Comparison of ENCODE assay signal across 9 cellular contexts in genomic region chr1:26922201-26922729, GRCh38. TPM values are rescaled to one million over a fixed set of nuclear protein-coding genes. Genes with fewer than 3 reads are reported as not detected.
DNase-seq lines count a peak whose midpoint lies in the region; ATAC-seq, FAIRE-seq and TF ChIP-seq lines count a peak whose summit lies in the region.
"Had no signal": no experiment of that assay in that cellular context is flagged by ENCODE, and none has a peak within 500 bp of the region (broad histone marks: within the 10 kb centered on the region; RNA-seq: fewer than 3 reads in every experiment).

No MANE protein-coding gene starts in this region.

- BruUV-seq in K562 (replicated peaks; lab: Mats Ljungman, UMichigan) = TSS peak; percentile 65

- H3K27me3 ChIP-seq in K562 (ENCODE audit: control insufficient read depth in 2 of 2, insufficient read depth in 2 of 2, low read length in 2 of 2) = no peaks in the 10 kb centered on the region; a peak in 1 of 5 replicates
- H3K27me3 ChIP-seq in lung (ENCODE audit: control insufficient read depth, insufficient read depth) = no peaks in the 10 kb centered on the region

- peak overlapping the region; percentile 94 for H3K27ac ChIP-seq in C4-2B
- H3K27ac ChIP-seq in K562 (ENCODE audit: extremely low read depth, low read depth, low read length) = peak overlapping the region; percentile 92
- H3K27ac ChIP-seq in lung (ENCODE audit: low read depth in 1 of 2, low read length in 1 of 2) = peak overlapping the region in 1 of 2 donors; percentile 93
- H3K27ac ChIP-seq in urinary bladder (ENCODE audit: low read depth) = no peak overlapping the region

- TF ChIP-seq EP300 in K562 (IDR thresholded peaks at IDR 0.05; ENCODE audit: low read length) = no peak

- H3K9ac ChIP-seq in K562 (ENCODE audit: insufficient read depth in 1 of 2, low read depth in 2 of 2, low read length in 2 of 2) = peak overlapping the region; percentile 92 to 99

- H3K79me2 ChIP-seq in K562 (ENCODE audit: control insufficient read depth, insufficient read depth, low read length) = peaks cover 52% of the 10 kb centered on the region

- POLR2A ChIA-PET in K562 (lab: Yijun Ruan, JAX) = interaction anchor here (1.6 to 2.0 kb wide), 2 partner anchors 9 to 23 kb away, joined by 5 to 11 read pairs; partner anchors contain the start of gene GPATCH3

- peaks cover 12% of the 10 kb centered on the region for H4K20me1 ChIP-seq in K562 (replicated peaks; ENCODE audit: control insufficient read depth, insufficient read depth, low read length)

- peak overlapping the region; percentile 87 for H2AFZ ChIP-seq in K562 (ENCODE audit: low read depth, low read length)

- 2% methylated on average over 17 of the region's 17 CpGs for WGBS in K562 (ENCODE audit: insufficient coverage, low coverage, missing lambda C conversion rate)
- 9 to 20% methylated on average over 17 of the region's 17 CpGs for WGBS in lung, 2 donors
- WGBS in urinary bladder = 10% methylated on average over 17 of the region's 17 CpGs

- H3K4me3 ChIP-seq in K562 (peak overlapping the region; percentile 79), lung (peak overlapping the region; percentile 90), urinary bladder (ENCODE audit: low read depth, low read length) (peak overlapping the region; percentile 76)

- peak overlapping the region; percentile 97 for H3K4me2 ChIP-seq in K562 (ENCODE audit: insufficient read depth, low read length)

- CTCF ChIA-PET in K562 (lab: Yijun Ruan, JAX; ENCODE audit: low intra/inter-chr PET ratio) = interaction anchor here (0.6 kb wide), 1 partner anchor 95 kb away, joined by 4 read pairs; no protein-coding TSS in a partner anchor

- TF ChIP-seq POLR2A in K562 (conservative IDR thresholded peaks at IDR 0.05) = no peak

- TF ChIP-seq RAD21 in K562 (CRISPR knock-in tag; conservative IDR thresholded peaks at IDR 0.05 in 1 of 2, IDR thresholded peaks at IDR 0.05 in 1 of 2) = no peak

- no peak for TF ChIP-seq CTCF in C4-2B (conservative IDR thresholded peaks at IDR 0.05)
- TF ChIP-seq CTCF in K562 (IDR thresholded peaks at IDR 0.05 in 2 of 3, conservative IDR thresholded peaks at IDR 0.05 in 1 of 3; ENCODE audit: insufficient read depth in 2 of 3, low read depth in 1 of 3, low read length in 3 of 3) = no peak
- no peak for TF ChIP-seq CTCF in lung (IDR thresholded peaks at IDR 0.05; ENCODE audit: control extremely low read depth, extremely low read depth)

- H3K36me3 ChIP-seq in K562 (ENCODE audit: control insufficient read depth, insufficient read depth, low read length) (peaks cover 45% of the 10 kb centered on the region), lung (ENCODE audit: control insufficient read depth in 2 of 2, insufficient read depth in 2 of 2, low read length in 2 of 2) (peaks cover 14 to 17% of the 10 kb centered on the region in 2 donors), urinary bladder (ENCODE audit: insufficient read depth) (peaks cover 2% of the 10 kb centered on the region)

- H3K4me1 ChIP-seq in K562 (replicated peaks in 1 of 2; ENCODE audit: control insufficient read depth in 2 of 2, insufficient read depth in 2 of 2, low read length in 2 of 2) (peaks cover 18% of the 10 kb centered on the region in 2 experiments; a peak in 4 of 5 replicates), lung (ENCODE audit: control insufficient read depth in 2 of 2, insufficient read depth in 2 of 2, low read length in 2 of 2) (peaks cover 3 to 8% of the 10 kb centered on the region in 2 donors), urinary bladder (ENCODE audit: insufficient read depth) (peaks cover 1% of the 10 kb centered on the region)

- peak; percentile 36 for ATAC-seq in K562
- no peak for ATAC-seq in lung (ENCODE audit: insufficient read depth, low FRiP score)
- no peak for ATAC-seq in HG02763 (IDR thresholded peaks at IDR 0.05; ENCODE audit: unreplicated experiment)

- no peaks in the 10 kb centered on the region for H3K9me1 ChIP-seq in K562 (ENCODE audit: control insufficient read depth, insufficient read depth, low read length)

- in situ Hi-C loops in K562 (cut with MboI) = no loop called here

- intact Hi-C loops in K562 (cut with micrococcal nuclease) = no loop called here

- peak; percentile 48 for DNase-seq in HT-29 (ENCODE audit: low spot score)
- peak in 2 of 4 experiments; percentile 51 to 62 for DNase-seq in K562 (ENCODE audit: extremely low read depth in 1 of 4, low spot score in 3 of 4)
- DNase-seq in lung (ENCODE audit: low spot score) = no peak
- DNase-seq in SHP77 (lab: John Stamatoyannopoulos, UW) = no peak
- DNase-seq in DMS153 treated with DMSO at 0.1 percent for 48 hours (lab: John Stamatoyannopoulos, UW; ENCODE audit: unreplicated experiment) = no peak

- FAIRE-seq in K562 (lab: Jason Lieb, UNC) = peak; percentile 19

- H3K9me3 ChIP-seq in K562 (replicated peaks; ENCODE audit: control insufficient read depth, insufficient read depth, low read depth, low read length) (no peaks in the 10 kb centered on the region), lung (ENCODE audit: control insufficient read depth in 2 of 2, insufficient read depth in 1 of 2, low read length in 1 of 2) (no peaks in the 10 kb centered on the region)

RNA-seq across cellular contexts. Expression of gene NUDC, which starts 0.7 kb away (rescaled TPM):
- 124 TPM in 2 replicates for total RNA-seq in HT-29 (2014; rRNA removed; shearing (Covaris generic))
- 70.9 and 112 TPM in 2 replicates for total RNA-seq in K562 (2011; cell fraction: chromatin; rRNA removed; ENCODE audit: low replicate concordance)
- total RNA-seq in K562 (2011; cell fraction: nucleolus; rRNA removed) = 73.0 and 85.1 TPM in 2 replicates
- 71.2 and 76.6 TPM in 2 replicates for total RNA-seq in K562 (2011; cell fraction: nucleoplasm; rRNA removed)
- total RNA-seq in K562 (2014; rRNA removed) (234 and 265 TPM in 2 replicates), K562 (2014; rRNA removed; fragmentation: Illumina TruSeq; extraction: Trizol) (83.1 and 86.9 TPM in 2 replicates), K562 (2015; rRNA removed; fragmentation: Illumina TruSeq; extraction: Trizol) (156 and 157 TPM in 2 replicates), K562 (2021) (160 and 170 TPM in 2 replicates), lung (10 to 100 TPM; 39.3 to 68.7 TPM), urinary bladder (9.7 TPM)
- polyA plus RNA-seq in K562 (2011; rRNA removed) (42.5 and 59.7 TPM in 2 replicates), K562 (2014; fragmentation: Illumina TruSeq; extraction: Trizol) (202 and 219 TPM in 2 replicates), K562 (2014; fragmentation: Nextera tagmentation; extraction: Ambion mirVana) (10 to 100 TPM in 1 of 2 experiments, 1 to 10 TPM in 1; 9.8 to 18.1 TPM), K562 (2014; rRNA removed) (126 and 149 TPM in 2 replicates), lung (10 to 100 TPM; 60.1 to 77.8 TPM), urinary bladder (71.0 TPM)
- polyA plus RNA-seq in K562 (2011; cell fraction: cytosol; rRNA removed) = 49.6 and 54.7 TPM in 2 replicates
- polyA plus RNA-seq in K562 (2011; cell fraction: nucleus; rRNA removed) = 56.8 and 59.7 TPM in 2 replicates
- polyA plus RNA-seq in K562 (2012) = 171 and 247 TPM in 2 replicates
- 42.3 and 52.0 TPM in 2 replicates for polyA minus RNA-seq in K562 (2011; rRNA and poly(A)+ RNA removed)
- polyA minus RNA-seq in K562 (2011; cell fraction: cytosol; rRNA and poly(A)+ RNA removed) = 79.7 and 80.2 TPM in 2 replicates
- polyA minus RNA-seq in K562 (2011; cell fraction: nucleus; rRNA and poly(A)+ RNA removed) = 19.4 and 28.9 TPM in 2 replicates

RNA-seq across cellular contexts. Expression of gene NR0B2, which starts 8.5 kb away (rescaled TPM):
- 17.6 and 18.4 TPM in 2 replicates for total RNA-seq in HT-29 (2014; rRNA removed; shearing (Covaris generic))
- not detected in 2 replicates for total RNA-seq in K562 (2011; cell fraction: chromatin; rRNA removed; ENCODE audit: low replicate concordance)
- not detected in 2 replicates for total RNA-seq in K562 (2011; cell fraction: nucleolus; rRNA removed)
- total RNA-seq in K562 (2011; cell fraction: nucleoplasm; rRNA removed) = not detected in 2 replicates
- total RNA-seq in K562 (2014; rRNA removed) (not detected in 2 replicates), K562 (2014; rRNA removed; fragmentation: Illumina TruSeq; extraction: Trizol) (not detected in 2 replicates), K562 (2015; rRNA removed; fragmentation: Illumina TruSeq; extraction: Trizol) (not detected in 2 replicates), K562 (2021) (not detected in 2 replicates), lung (1 to 10 TPM; 2.1 to 2.3 TPM), urinary bladder (not detected)
- polyA plus RNA-seq in K562 (2011; rRNA removed) (not detected in 2 replicates), K562 (2014; fragmentation: Illumina TruSeq; extraction: Trizol) (not detected in 2 replicates), K562 (2014; fragmentation: Nextera tagmentation; extraction: Ambion mirVana) (not detected), K562 (2014; rRNA removed) (not detected in 2 replicates), lung (1 to 10 TPM; 1.6 to 6.0 TPM), urinary bladder (not detected)
- polyA plus RNA-seq in K562 (2011; cell fraction: cytosol; rRNA removed) = 0.06 TPM in 1 of 2 replicates, not detected in the other
- polyA plus RNA-seq in K562 (2011; cell fraction: nucleus; rRNA removed) = not detected in 2 replicates
- polyA plus RNA-seq in K562 (2012) = 0.08 TPM in 1 of 2 replicates, not detected in the other
- polyA minus RNA-seq in K562 (2011; rRNA and poly(A)+ RNA removed) = not detected in 2 replicates
- polyA minus RNA-seq in K562 (2011; cell fraction: cytosol; rRNA and poly(A)+ RNA removed) = not detected in 2 replicates
- polyA minus RNA-seq in K562 (2011; cell fraction: nucleus; rRNA and poly(A)+ RNA removed) = not detected in 2 replicates
- total RNA-seq: HT1080 had no signal

RNA-seq across cellular contexts. Expression of gene GPATCH3, which starts 22.0 kb away (rescaled TPM):
- total RNA-seq in HT-29 (2014; rRNA removed; shearing (Covaris generic)) = 17.4 and 27.5 TPM in 2 replicates
- total RNA-seq in K562 (2011; cell fraction: chromatin; rRNA removed; ENCODE audit: low replicate concordance) = 15.2 and 22.9 TPM in 2 replicates
- 20.1 and 20.7 TPM in 2 replicates for total RNA-seq in K562 (2011; cell fraction: nucleolus; rRNA removed)
- 11.5 and 12.9 TPM in 2 replicates for total RNA-seq in K562 (2011; cell fraction: nucleoplasm; rRNA removed)
- total RNA-seq in K562 (2014; rRNA removed) (16.4 and 21.0 TPM in 2 replicates), K562 (2014; rRNA removed; fragmentation: Illumina TruSeq; extraction: Trizol) (8.6 and 9.9 TPM in 2 replicates), K562 (2015; rRNA removed; fragmentation: Illumina TruSeq; extraction: Trizol) (15.3 and 16.2 TPM in 2 replicates), K562 (2021) (22.5 and 23.0 TPM in 2 replicates), lung (10 to 100 TPM; 10.4 to 16.7 TPM), urinary bladder (6.4 TPM)
- polyA plus RNA-seq in K562 (2011; rRNA removed) (5.4 and 7.2 TPM in 2 replicates), K562 (2014; fragmentation: Illumina TruSeq; extraction: Trizol) (14.4 and 17.5 TPM in 2 replicates), K562 (2014; fragmentation: Nextera tagmentation; extraction: Ambion mirVana) (1 to 10 TPM; 1.6 to 4.9 TPM), K562 (2014; rRNA removed) (13.3 and 16.1 TPM in 2 replicates), lung (10 to 100 TPM; 11.5 to 17.5 TPM), urinary bladder (11.2 TPM)
- 7.0 and 9.7 TPM in 2 replicates for polyA plus RNA-seq in K562 (2011; cell fraction: cytosol; rRNA removed)
- polyA plus RNA-seq in K562 (2011; cell fraction: nucleus; rRNA removed) = 10.6 and 15.3 TPM in 2 replicates
- polyA plus RNA-seq in K562 (2012) = 13.1 and 16.8 TPM in 2 replicates
- 6.1 and 6.7 TPM in 2 replicates for polyA minus RNA-seq in K562 (2011; rRNA and poly(A)+ RNA removed)
- 3.6 and 6.0 TPM in 2 replicates for polyA minus RNA-seq in K562 (2011; cell fraction: cytosol; rRNA and poly(A)+ RNA removed)
- 8.1 and 10.2 TPM in 2 replicates for polyA minus RNA-seq in K562 (2011; cell fraction: nucleus; rRNA and poly(A)+ RNA removed)

RNA-seq across cellular contexts. Expression of gene GPN2, which starts 32.2 kb away (rescaled TPM):
- total RNA-seq in HT-29 (2014; rRNA removed; shearing (Covaris generic)) = 25.2 and 37.2 TPM in 2 replicates
- 37.7 and 65.6 TPM in 2 replicates for total RNA-seq in K562 (2011; cell fraction: chromatin; rRNA removed; ENCODE audit: low replicate concordance)
- total RNA-seq in K562 (2011; cell fraction: nucleolus; rRNA removed) = 41.7 and 49.9 TPM in 2 replicates
- 42.3 and 47.5 TPM in 2 replicates for total RNA-seq in K562 (2011; cell fraction: nucleoplasm; rRNA removed)
- 16.3 and 26.7 TPM in 2 replicates for total RNA-seq in K562 (2014; rRNA removed)
- total RNA-seq in K562 (2014; rRNA removed; fragmentation: Illumina TruSeq; extraction: Trizol) = 19.3 and 20.4 TPM in 2 replicates
- total RNA-seq in K562 (2015; rRNA removed; fragmentation: Illumina TruSeq; extraction: Trizol) = 27.0 and 28.0 TPM in 2 replicates
- 58.8 and 59.0 TPM in 2 replicates for total RNA-seq in K562 (2021)
- polyA plus RNA-seq in K562 (2011; rRNA removed) = 45.1 and 64.7 TPM in 2 replicates
- 37.8 and 64.5 TPM in 2 replicates for polyA plus RNA-seq in K562 (2011; cell fraction: cytosol; rRNA removed)
- polyA plus RNA-seq in K562 (2011; cell fraction: nucleus; rRNA removed) = 49.3 and 52.7 TPM in 2 replicates
- 32.5 and 46.9 TPM in 2 replicates for polyA plus RNA-seq in K562 (2012)
- 23.2 and 34.0 TPM in 2 replicates for polyA plus RNA-seq in K562 (2014; fragmentation: Illumina TruSeq; extraction: Trizol)
- polyA plus RNA-seq in K562 (2014; fragmentation: Nextera tagmentation; extraction: Ambion mirVana) = 10 to 100 TPM in 1 of 2 experiments, 1 to 10 TPM in 1; 9.9 to 11.4 TPM
- polyA plus RNA-seq in K562 (2014; rRNA removed) = 17.4 and 31.8 TPM in 2 replicates
- polyA minus RNA-seq in K562 (2011; rRNA and poly(A)+ RNA removed) = 40.1 and 57.8 TPM in 2 replicates
- 52.9 and 56.0 TPM in 2 replicates for polyA minus RNA-seq in K562 (2011; cell fraction: cytosol; rRNA and poly(A)+ RNA removed)
- 15.4 and 16.0 TPM in 2 replicates for polyA minus RNA-seq in K562 (2011; cell fraction: nucleus; rRNA and poly(A)+ RNA removed)
- 10 to 100 TPM; 13.7 to 25.6 TPM for total RNA-seq in lung
- polyA plus RNA-seq in lung = 10 to 100 TPM; 15.3 to 17.6 TPM
- total RNA-seq in urinary bladder = 11.4 TPM
- polyA plus RNA-seq in urinary bladder = 16.6 TPM

RNA-seq across cellular contexts. Expression of gene KDF1, which starts 38.0 kb away (rescaled TPM):
- total RNA-seq in HT-29 (2014; rRNA removed; shearing (Covaris generic)) = 47.1 and 48.7 TPM in 2 replicates
- 1.2 and 3.2 TPM in 2 replicates for total RNA-seq in K562 (2011; cell fraction: chromatin; rRNA removed; ENCODE audit: low replicate concordance)
- 2.0 and 2.1 TPM in 2 replicates for total RNA-seq in K562 (2011; cell fraction: nucleolus; rRNA removed)
- total RNA-seq in K562 (2011; cell fraction: nucleoplasm; rRNA removed) = 1.5 and 1.8 TPM in 2 replicates
- 0.73 and 2.6 TPM in 2 replicates for total RNA-seq in K562 (2014; rRNA removed)
- 0.62 and 0.73 TPM in 2 replicates for total RNA-seq in K562 (2014; rRNA removed; fragmentation: Illumina TruSeq; extraction: Trizol)
- total RNA-seq in K562 (2015; rRNA removed; fragmentation: Illumina TruSeq; extraction: Trizol) = 0.53 and 0.83 TPM in 2 replicates
- total RNA-seq in K562 (2021) = 1.9 and 2.4 TPM in 2 replicates
- polyA plus RNA-seq in K562 (2011; rRNA removed) = 1.4 and 4.8 TPM in 2 replicates
- 4.7 and 4.9 TPM in 2 replicates for polyA plus RNA-seq in K562 (2011; cell fraction: cytosol; rRNA removed)
- polyA plus RNA-seq in K562 (2011; cell fraction: nucleus; rRNA removed) = 3.2 and 3.7 TPM in 2 replicates
- 1.2 and 3.1 TPM in 2 replicates for polyA plus RNA-seq in K562 (2012)
- polyA plus RNA-seq in K562 (2014; fragmentation: Illumina TruSeq; extraction: Trizol) = 1.3 and 1.9 TPM in 2 replicates
- under 1 TPM; 0.38 to 0.48 TPM for polyA plus RNA-seq in K562 (2014; fragmentation: Nextera tagmentation; extraction: Ambion mirVana)
- 1.0 and 1.3 TPM in 2 replicates for polyA plus RNA-seq in K562 (2014; rRNA removed)
- 2.2 and 4.5 TPM in 2 replicates for polyA minus RNA-seq in K562 (2011; rRNA and poly(A)+ RNA removed)
- 2.3 and 3.9 TPM in 2 replicates for polyA minus RNA-seq in K562 (2011; cell fraction: cytosol; rRNA and poly(A)+ RNA removed)
- 0.81 and 1.4 TPM in 2 replicates for polyA minus RNA-seq in K562 (2011; cell fraction: nucleus; rRNA and poly(A)+ RNA removed)
- total RNA-seq in lung = 1 to 10 TPM; 6.6 to 9.3 TPM
- 10 to 100 TPM in 1 of 2 donors, 1 to 10 TPM in 1; 8.3 to 12.5 TPM for polyA plus RNA-seq in lung
- total RNA-seq in urinary bladder = 2.3 TPM
- polyA plus RNA-seq in urinary bladder = 2.0 TPM
- total RNA-seq: HT1080 had no signal
